Comparison of ENCODE assay signal across 1 cellular context in genomic region chr5:83538788-83539535, GRCh38.
TF ChIP-seq lines count a peak whose summit lies in the region.

No MANE protein-coding gene starts in this region.

TF ChIP-seq in HCT116, 20 proteins besides CTCF, POLR2A, EP300 and RAD21 (continued from another document):
- TF ChIP-seq MAX (IDR thresholded peaks at IDR 0.05), result no peak
TF ChIP-seq in HCT116: peak in this region for 1.
